In the genomic region with DNA sequence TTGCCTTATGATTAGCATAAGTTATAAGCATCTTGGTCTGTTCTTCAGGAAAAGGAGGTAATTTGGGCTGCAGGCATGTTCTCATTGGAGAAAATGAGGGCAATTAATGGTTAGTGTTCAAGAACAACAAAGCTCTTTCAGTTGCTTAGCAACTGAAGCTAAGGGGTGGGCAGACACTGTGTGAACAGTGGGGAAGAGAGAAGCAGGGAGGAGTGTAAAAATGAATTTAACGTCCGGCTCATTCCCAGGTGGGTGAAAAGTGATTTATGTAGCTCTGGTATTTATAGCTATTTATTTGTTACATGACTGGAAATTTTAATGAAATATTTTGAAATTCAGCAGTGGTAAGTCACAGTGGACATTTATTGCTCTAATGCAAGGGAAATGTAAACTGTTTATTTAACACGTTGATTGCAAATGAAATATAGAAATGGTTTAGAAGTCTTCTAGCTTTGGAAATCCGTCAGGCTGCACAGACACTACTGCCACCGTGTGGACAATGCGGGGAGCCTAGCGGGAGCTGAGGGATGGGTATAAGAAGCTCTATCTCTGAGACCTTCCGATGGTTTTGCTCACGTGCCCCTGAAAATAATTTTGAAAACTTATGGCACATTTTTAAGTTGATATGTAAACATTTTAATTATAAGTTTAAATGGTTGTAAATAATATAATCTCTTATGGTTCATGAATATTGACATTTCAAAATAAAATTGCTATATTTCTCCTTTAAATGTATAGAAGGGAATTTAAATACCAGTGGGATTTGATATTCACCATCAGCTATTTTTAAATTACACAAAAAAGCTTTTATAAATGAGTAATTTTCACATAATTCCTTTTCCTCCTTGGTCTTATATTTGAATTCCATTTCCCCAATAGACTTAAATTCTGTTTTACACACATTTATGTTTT, we compare ENCODE assay signal across 8 cellular contexts. TPM values are rescaled to one million over a fixed set of nuclear protein-coding genes. Genes with fewer than 3 reads are reported as not detected.
DNase-seq lines count a peak whose midpoint lies in the region; ATAC-seq and TF ChIP-seq lines count a peak whose summit lies in the region.

No MANE protein-coding gene starts in this region.

- POLR2A ChIA-PET in CD4-positive, alpha-beta T cell (lab: Charles Lee) = interaction anchor here (0.8 to 1.4 kb wide), 3 partner anchors 10 to 389 kb away, joined by 3 to 10 read pairs (median 3); no protein-coding TSS in a partner anchor

- peak; percentile 32 to 69 (median 48) for DNase-seq in CD4-positive, alpha-beta T cell
- DNase-seq in NCI-H510A (lab: John Stamatoyannopoulos, UW) (peak; percentile 45), colonic mucosa (peak; percentile 77), right lobe of liver (peak; percentile 71 to 78 (median 73))
- DNase-seq in activated CD4-positive, alpha-beta T cell treated with anti-CD3 and anti-CD28 coated beads for 48 hours = peak; percentile 80
- DNase-seq in stimulated activated CD4-positive, alpha-beta T cell treated with anti-CD3 and anti-CD28 coated beads, TNF-alpha, amount 100 ng/mL, for 24 hours (ENCODE audit: low read depth in 3 of 3) = peak; percentile 31 to 65 (median 38)

- H3K4me1 ChIP-seq in colonic mucosa (no peaks in the 10 kb centered on the region), right lobe of liver (peaks cover 0 to 3% (median 0%) of the 10 kb centered on the region in 4 donors)

- no peaks in the 10 kb centered on the region for H3K36me3 ChIP-seq in colonic mucosa
- H3K36me3 ChIP-seq in right lobe of liver = no peaks in the 10 kb centered on the region

- H3K27me3 Mint-ChIP-seq in CD4-positive, alpha-beta T cell = peaks cover 23% of the 10 kb centered on the region

- no peaks in the 10 kb centered on the region for H3K9me3 Mint-ChIP-seq in CD4-positive, alpha-beta T cell

- H3K9ac ChIP-seq in colonic mucosa (ENCODE audit: low read depth in 2 of 2, low read length in 2 of 2) = no peak overlapping the region

- H3K36me3 Mint-ChIP-seq in CD4-positive, alpha-beta T cell (ENCODE audit: low read depth) = no peaks in the 10 kb centered on the region

- TF ChIP-seq POLR2A in right lobe of liver (IDR thresholded peaks at IDR 0.05) = no peak

- H3K27me3 ChIP-seq in CD4-positive, alpha-beta T cell (ENCODE audit: control insufficient read depth, insufficient read depth, low read length) = peaks cover 5% of the 10 kb centered on the region
- H3K27me3 ChIP-seq in colonic mucosa (no peaks in the 10 kb centered on the region), right lobe of liver (no peaks in the 10 kb centered on the region)

- ATAC-seq in CD4-positive, alpha-beta T cell (ENCODE audit: poor library complexity) = peak; percentile 72
- ATAC-seq in GM19395 (IDR thresholded peaks at IDR 0.05; ENCODE audit: unreplicated experiment) = peak; percentile 95
- peak; percentile 90 for ATAC-seq in HG03457 (IDR thresholded peaks at IDR 0.05; ENCODE audit: unreplicated experiment)
- peak; percentile 94 to 96 (median 96) for ATAC-seq in right lobe of liver

- CTCF ChIA-PET in CD4-positive, alpha-beta T cell (lab: Charles Lee) = interaction anchor here (0.5 to 1.2 kb wide), 11 partner anchors 8 to 389 kb away, joined by 3 to 7 read pairs (median 3); no protein-coding TSS in a partner anchor

- H3K27ac Mint-ChIP-seq in CD4-positive, alpha-beta T cell = no peak overlapping the region

- no peak overlapping the region for H3K27ac ChIP-seq in CD4-positive, alpha-beta T cell (ENCODE audit: low read depth, low read length)
- H3K27ac ChIP-seq in colonic mucosa = no peak overlapping the region
- no peak overlapping the region for H3K27ac ChIP-seq in right lobe of liver

- WGBS in right lobe of liver (ENCODE audit: insufficient coverage, low coverage, low lambda C conversion rate, missing lambda C conversion rate) = 5% methylated on average over 9 of the region's 9 CpGs

- H3K4me3 Mint-ChIP-seq in CD4-positive, alpha-beta T cell = no peak overlapping the region

- no peaks in the 10 kb centered on the region for H3K9me3 ChIP-seq in CD4-positive, alpha-beta T cell (ENCODE audit: control insufficient read depth, low read length)
- H3K9me3 ChIP-seq in colonic mucosa = no peaks in the 10 kb centered on the region
- H3K9me3 ChIP-seq in right lobe of liver = no peaks in the 10 kb centered on the region

- intact Hi-C loops in CD4-positive, alpha-beta T cell (cut with DNase I, micrococcal nuclease) = loop anchor here (1.0 to 5.0 kb wide), 4 partner anchors 219 to 390 kb away; no protein-coding TSS in a partner anchor
- intact Hi-C loops in colonic mucosa (cut with DNase I) = loop anchor here (5.0 kb wide), 1 partner anchor 389 kb away; no protein-coding TSS in a partner anchor
- intact Hi-C loops in right lobe of liver (cut with DNase I) = no loop called here

- TF ChIP-seq CTCF in CD4-positive, alpha-beta T cell (IDR thresholded peaks at IDR 0.05) = peak; percentile 93
- TF ChIP-seq CTCF in colonic mucosa (IDR thresholded peaks at IDR 0.05) = peak; percentile 96
- TF ChIP-seq CTCF in right lobe of liver (IDR thresholded peaks at IDR 0.05) = peak; percentile 65 to 98 (median 96)

- peaks cover 6% of the 10 kb centered on the region for H3K4me1 Mint-ChIP-seq in CD4-positive, alpha-beta T cell (ENCODE audit: low read depth)

- H3K4me3 ChIP-seq in colonic mucosa (no peak overlapping the region), right lobe of liver (no peak overlapping the region)

RNA-seq across cellular contexts. Expression of a gene that starts 54.5 kb away (rescaled TPM):
- total RNA-seq in CD4-positive, alpha-beta T cell = under 1 TPM; 0.14 to 0.16 TPM
- total RNA-seq in colonic mucosa = 1 to 10 TPM; 2.4 to 9.1 TPM
- under 1 TPM in 4 of 6 experiments, not detected in 2; 0.23 to 0.55 (median 0.37) TPM for total RNA-seq in right lobe of liver

Comparison
In these comparisons a context has a peak if more than half of its experiments do, and no peak if none do; other contexts are left out.
1. intact Hi-C loops: an anchor here in CD4-positive, alpha-beta T cell (1.0 to 5.0 kb wide) and colonic mucosa (5.0 kb wide); none called in right lobe of liver.